27 cellular contexts compared by ENCODE assay signal in the genomic region with DNA sequence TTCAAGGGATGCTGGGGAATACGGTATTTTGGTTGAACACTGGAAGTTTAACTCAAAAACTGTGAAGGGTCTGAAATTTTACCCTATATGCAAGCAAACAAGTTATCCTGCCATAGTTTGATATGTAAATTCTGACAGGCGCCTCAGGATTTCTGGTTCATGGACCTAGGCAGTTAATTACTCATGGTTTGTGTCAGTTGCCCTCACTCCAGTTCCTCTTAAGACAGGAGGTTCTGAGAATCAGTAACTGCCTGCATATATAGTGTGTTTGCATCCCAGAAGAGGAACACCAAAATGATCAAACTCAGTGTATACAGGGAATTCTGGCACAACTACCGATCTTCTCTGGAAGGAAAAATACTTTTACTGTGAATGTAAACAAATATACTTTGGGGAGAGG.
"Had no signal": no experiment of that assay in that cellular context is flagged by ENCODE, and none has a peak within 500 bp of the region (broad histone marks: within the 10 kb centered on the region; RNA-seq: fewer than 3 reads in every experiment).

No MANE protein-coding gene starts in this region.

- ATAC-seq: activated CD4-positive, alpha-beta T cell treated with anti-CD3 and anti-CD28 coated beads for 36 hours; activated naive CD4-positive, alpha-beta T cell treated with anti-CD3 and anti-CD28 coated beads, Interleukin-2, amount 50 U/mL, for 72 hours; activated T-cell treated with anti-CD3 and anti-CD28 coated beads, Interleukin-2, amount 50 U/mL, for 72 hours; esophagus mucosa had no signal

- H3K4me1 ChIP-seq: ascending aorta, breast epithelium, colonic mucosa had no signal

- H3K27ac ChIP-seq: ascending aorta, breast epithelium, cardiac muscle cell, colonic mucosa had no signal

- H3K4me3 ChIP-seq: ascending aorta, breast epithelium, cardiac muscle cell, colonic mucosa had no signal

- H3K27me3 ChIP-seq: ascending aorta, breast epithelium, cardiac muscle cell, colonic mucosa had no signal

- DNase-seq: activated CD4-positive, alpha-beta memory T cell treated with anti-CD3 and anti-CD28 coated beads, Interleukin-2, amount 10 ng/mL, durations not matched to agents 7 days and 5 days; activated CD4-positive, alpha-beta T cell treated with anti-CD3 and anti-CD28 coated beads for 36 hours; activated CD4-positive, alpha-beta T cell treated with anti-CD3 and anti-CD28 coated beads, Interleukin-2, amount 10 ng/mL, durations not matched to agents 7 days and 5 days; activated CD4-positive, alpha-beta T cell treated with anti-CD3 and anti-CD28 coated beads, Interleukin-2, amount 50 U/mL, for 4 hours; activated CD4-positive, CD25-positive, alpha-beta regulatory T cell; activated CD4-positive, CD25-positive, alpha-beta regulatory T cell treated with anti-CD3 and anti-CD28 coated beads, Interleukin-2, amount 50 U/mL, for 72 hours; activated CD8-positive, alpha-beta memory T cell treated with anti-CD3 and anti-CD28 coated beads, Interleukin-2, amount 50 U/mL, for 48 hours; activated gamma-delta T cell; activated naive CD4-positive, alpha-beta T cell; activated naive CD4-positive, alpha-beta T cell treated with anti-CD3 and anti-CD28 coated beads, Interleukin-2, amount 10 ng/mL, durations not matched to agents 7 days and 5 days; activated naive CD8-positive, alpha-beta T cell treated with anti-CD3 and anti-CD28 coated beads, Interleukin-2, amount 10 ng/mL, durations not matched to agents 7 days and 5 days; activated T-cell treated with anti-CD3 and anti-CD28 coated beads for 4 hours; activated T-cell treated with anti-CD3 and anti-CD28 coated beads, Interleukin-2, amount 50 U/mL, for 24 hours; activated T-cell treated with anti-CD3 and anti-CD28 coated beads, Interleukin-2, amount 50 U/mL, for 72 hours; central memory CD4-positive, alpha-beta T cell; cerebellar nuclear complex; colonic mucosa; effector memory CD4-positive, alpha-beta T cell; endodermal cell; foreskin fibroblast; head of caudate nucleus; hippocampal formation had no signal

- H3K9me3 ChIP-seq: ascending aorta, breast epithelium, colonic mucosa had no signal

- H3K36me3 ChIP-seq: ascending aorta, breast epithelium, cardiac muscle cell, colonic mucosa had no signal
